In the genomic region with DNA sequence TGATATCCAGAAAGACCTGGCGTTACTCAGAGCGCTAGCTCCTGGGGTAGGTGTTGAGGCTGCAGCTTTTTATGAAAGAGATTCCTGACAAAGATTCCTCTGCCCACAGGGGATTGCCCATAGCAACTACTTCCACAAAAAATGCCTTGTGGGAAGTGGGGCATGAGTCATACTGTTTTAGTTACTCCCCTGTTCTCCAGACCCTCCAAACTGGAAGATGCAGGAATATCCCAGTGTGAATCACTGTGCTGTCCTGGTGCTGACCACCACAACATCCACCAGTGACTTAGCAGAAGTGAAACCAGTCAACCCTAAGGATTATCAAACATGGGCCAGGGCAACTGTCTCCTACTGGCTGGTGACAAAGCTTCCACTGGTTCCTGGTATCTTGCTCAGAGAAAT, we compare ENCODE assay signal across 14 cellular contexts.
A peak's percentile ranks its signal among the peaks of the same experiment; 100 is the strongest.
DNase-seq lines count a peak whose midpoint lies in the region; TF ChIP-seq lines count a peak whose summit lies in the region.
"Had no signal": no experiment of that assay in that cellular context is flagged by ENCODE, and none has a peak within 500 bp of the region (broad histone marks: within the 10 kb centered on the region; RNA-seq: fewer than 3 reads in every experiment).

No MANE protein-coding gene starts in this region.

- H3K9me3 ChIP-seq in HUES48 (ENCODE audit: control insufficient read depth, insufficient read depth, low read length): no peaks in the 10 kb centered on the region

- in situ Hi-C loops in brain microvascular endothelial cell (cut with HindIII; ENCODE audit: low pct_ligation_motif_present, low sequenced_read_pairs): no loop called here

- no peaks in the 10 kb centered on the region for H3K27me3 ChIP-seq in HUES48 (ENCODE audit: control insufficient read depth, insufficient read depth, low read length)
- H3K27me3 ChIP-seq in brain microvascular endothelial cell (replicated peaks): no peaks in the 10 kb centered on the region

- peak; percentile 8 for TF ChIP-seq CTCF in brain microvascular endothelial cell (IDR thresholded peaks at IDR 0.05; ENCODE audit: low read depth, low read length, missing control alignments)

- H3K36me3 ChIP-seq in HUES48 (ENCODE audit: control insufficient read depth, insufficient read depth, low read length) (no peaks in the 10 kb centered on the region), brain microvascular endothelial cell (replicated peaks) (no peaks in the 10 kb centered on the region)

- no peak overlapping the region for H3K9ac ChIP-seq in HUES48 (ENCODE audit: low read depth, low read length)

- H3K27ac ChIP-seq in HUES48 (ENCODE audit: low read depth, low read length) (peak overlapping the region; percentile 78), brain microvascular endothelial cell (peak overlapping the region; percentile 96)
- H3K27ac ChIP-seq: epithelial cell of prostate had no signal

- DNase-seq in AG08395 (ENCODE audit: low spot score) (peak; percentile 55), brain microvascular endothelial cell (peak; percentile 94), kidney tubule cell (ENCODE audit: low spot score) (peak; percentile 100), SKM-1 (lab: John Stamatoyannopoulos, UW; ENCODE audit: unreplicated experiment) (no peak), NCI-H2081 treated with DMSO at 0.1 percent for 48 hours (lab: John Stamatoyannopoulos, UW) (no peak), DMS153 treated with DMSO at 0.1 percent for 48 hours (lab: John Stamatoyannopoulos, UW; ENCODE audit: unreplicated experiment) (no peak), ecto neural progenitor cell (ENCODE audit: low spot score) (no peak)
- DNase-seq: activated effector memory CD4-positive, alpha-beta T cell treated with Interleukin-2 at 50 U/mL for 16 hours; CD8-positive, alpha-beta T cell; GOT3; midbrain; NCI-H82 had no signal

- H3K4me1 ChIP-seq in HUES48 (ENCODE audit: control insufficient read depth, insufficient read depth, low read length): peaks cover 33% of the 10 kb centered on the region

- no peak overlapping the region for H3K4me3 ChIP-seq in HUES48 (ENCODE audit: low read depth, low read length)
- H3K4me3 ChIP-seq in brain microvascular endothelial cell (ENCODE audit: low read depth, low read length): peak overlapping the region; percentile 34

Comparison
In these comparisons a context has a peak if more than half of its experiments do, and no peak if none do; other contexts are left out.
1. DNase-seq: peak in AG08395 (single experiment), brain microvascular endothelial cell (single experiment) and kidney tubule cell (single experiment); none in SKM-1 (single experiment), NCI-H2081 treated with DMSO at 0.1 percent for 48 hours (single experiment), DMS153 treated with DMSO at 0.1 percent for 48 hours (single experiment) and ecto neural progenitor cell (single experiment).